1 cellular context compared by ENCODE assay signal in the genomic region with DNA sequence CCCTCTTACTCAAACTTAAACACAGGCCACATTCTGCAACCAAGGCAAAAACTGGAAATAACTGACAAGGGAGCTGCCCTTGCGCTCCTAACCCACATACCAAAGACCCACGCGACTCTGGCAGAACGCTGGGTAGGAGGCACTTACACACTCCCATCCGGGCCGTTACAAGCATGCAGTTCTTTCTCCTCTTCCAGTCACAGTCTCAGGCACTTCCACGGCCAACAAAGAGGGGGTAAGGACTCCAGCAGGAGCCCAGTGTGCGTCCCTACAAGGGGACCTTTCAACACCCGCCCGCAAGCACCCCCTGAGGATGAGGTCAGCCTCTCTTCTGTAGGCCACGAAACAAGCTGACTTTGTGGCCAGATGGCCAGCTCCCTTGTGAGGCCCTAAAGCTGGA.
TF ChIP-seq lines count a peak whose summit lies in the region.

No MANE protein-coding gene starts in this region.

TF ChIP-seq in GM23338, 12 proteins besides CTCF, POLR2A, EP300 and RAD21 (continued from another document):
- TF ChIP-seq, protein P1, sequence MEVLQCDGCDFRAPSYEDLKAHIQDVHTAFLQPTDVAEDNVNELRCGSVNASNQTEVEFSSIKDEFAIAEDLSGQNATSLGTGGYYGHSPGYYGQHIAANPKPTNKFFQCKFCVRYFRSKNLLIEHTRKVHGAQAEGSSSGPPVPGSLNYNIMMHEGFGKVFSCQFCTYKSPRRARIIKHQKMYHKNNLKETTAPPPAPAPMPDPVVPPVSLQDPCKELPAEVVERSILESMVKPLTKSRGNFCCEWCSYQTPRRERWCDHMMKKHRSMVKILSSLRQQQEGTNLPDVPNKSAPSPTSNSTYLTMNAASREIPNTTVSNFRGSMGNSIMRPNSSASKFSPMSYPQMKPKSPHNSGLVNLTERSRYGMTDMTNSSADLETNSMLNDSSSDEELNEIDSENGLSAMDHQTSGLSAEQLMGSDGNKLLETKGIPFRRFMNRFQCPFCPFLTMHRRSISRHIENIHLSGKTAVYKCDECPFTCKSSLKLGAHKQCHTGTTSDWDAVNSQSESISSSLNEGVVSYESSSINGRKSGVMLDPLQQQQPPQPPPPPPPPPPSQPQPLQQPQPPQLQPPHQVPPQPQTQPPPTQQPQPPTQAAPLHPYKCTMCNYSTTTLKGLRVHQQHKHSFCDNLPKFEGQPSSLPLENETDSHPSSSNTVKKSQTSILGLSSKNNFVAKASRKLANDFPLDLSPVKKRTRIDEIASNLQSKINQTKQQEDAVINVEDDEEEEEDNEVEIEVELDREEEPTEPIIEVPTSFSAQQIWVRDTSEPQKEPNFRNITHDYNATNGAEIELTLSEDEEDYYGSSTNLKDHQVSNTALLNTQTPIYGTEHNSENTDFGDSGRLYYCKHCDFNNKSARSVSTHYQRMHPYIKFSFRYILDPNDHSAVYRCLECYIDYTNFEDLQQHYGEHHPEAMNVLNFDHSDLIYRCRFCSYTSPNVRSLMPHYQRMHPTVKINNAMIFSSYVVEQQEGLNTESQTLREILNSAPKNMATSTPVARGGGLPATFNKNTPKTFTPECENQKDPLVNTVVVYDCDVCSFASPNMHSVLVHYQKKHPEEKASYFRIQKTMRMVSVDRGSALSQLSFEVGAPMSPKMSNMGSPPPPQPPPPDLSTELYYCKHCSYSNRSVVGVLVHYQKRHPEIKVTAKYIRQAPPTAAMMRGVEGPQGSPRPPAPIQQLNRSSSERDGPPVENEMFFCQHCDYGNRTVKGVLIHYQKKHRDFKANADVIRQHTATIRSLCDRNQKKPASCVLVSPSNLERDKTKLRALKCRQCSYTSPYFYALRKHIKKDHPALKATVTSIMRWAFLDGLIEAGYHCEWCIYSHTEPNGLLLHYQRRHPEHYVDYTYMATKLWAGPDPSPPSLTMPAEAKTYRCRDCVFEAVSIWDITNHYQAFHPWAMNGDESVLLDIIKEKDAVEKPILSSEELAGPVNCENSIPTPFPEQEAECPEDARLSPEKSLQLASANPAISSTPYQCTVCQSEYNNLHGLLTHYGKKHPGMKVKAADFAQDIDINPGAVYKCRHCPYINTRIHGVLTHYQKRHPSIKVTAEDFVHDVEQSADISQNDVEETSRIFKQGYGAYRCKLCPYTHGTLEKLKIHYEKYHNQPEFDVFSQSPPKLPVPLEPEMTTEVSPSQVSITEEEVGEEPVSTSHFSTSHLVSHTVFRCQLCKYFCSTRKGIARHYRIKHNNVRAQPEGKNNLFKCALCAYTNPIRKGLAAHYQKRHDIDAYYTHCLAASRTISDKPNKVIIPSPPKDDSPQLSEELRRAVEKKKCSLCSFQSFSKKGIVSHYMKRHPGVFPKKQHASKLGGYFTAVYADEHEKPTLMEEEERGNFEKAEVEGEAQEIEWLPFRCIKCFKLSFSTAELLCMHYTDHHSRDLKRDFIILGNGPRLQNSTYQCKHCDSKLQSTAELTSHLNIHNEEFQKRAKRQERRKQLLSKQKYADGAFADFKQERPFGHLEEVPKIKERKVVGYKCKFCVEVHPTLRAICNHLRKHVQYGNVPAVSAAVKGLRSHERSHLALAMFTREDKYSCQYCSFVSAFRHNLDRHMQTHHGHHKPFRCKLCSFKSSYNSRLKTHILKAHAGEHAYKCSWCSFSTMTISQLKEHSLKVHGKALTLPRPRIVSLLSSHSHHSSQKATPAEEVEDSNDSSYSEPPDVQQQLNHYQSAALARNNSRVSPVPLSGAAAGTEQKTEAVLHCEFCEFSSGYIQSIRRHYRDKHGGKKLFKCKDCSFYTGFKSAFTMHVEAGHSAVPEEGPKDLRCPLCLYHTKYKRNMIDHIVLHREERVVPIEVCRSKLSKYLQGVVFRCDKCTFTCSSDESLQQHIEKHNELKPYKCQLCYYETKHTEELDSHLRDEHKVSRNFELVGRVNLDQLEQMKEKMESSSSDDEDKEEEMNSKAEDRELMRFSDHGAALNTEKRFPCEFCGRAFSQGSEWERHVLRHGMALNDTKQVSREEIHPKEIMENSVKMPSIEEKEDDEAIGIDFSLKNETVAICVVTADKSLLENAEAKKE (CRISPR knock-in tag; IDR thresholded peaks at IDR 0.05): no peak
- TF ChIP-seq ZNF331 (CRISPR knock-in tag; IDR thresholded peaks at IDR 0.05; ENCODE audit: low read depth) (no peak), EZH2phosphoT487 (IDR thresholded peaks at IDR 0.05; ENCODE audit: unreplicated experiment) (no peak), POLR2AphosphoS5 (IDR thresholded peaks at IDR 0.05; ENCODE audit: low read depth) (no peak), CREB1 (CRISPR knock-in tag; IDR thresholded peaks at IDR 0.05; ENCODE audit: low read depth) (no peak), JUNB (IDR thresholded peaks at IDR 0.05; ENCODE audit: unreplicated experiment) (no peak), EZH2 (IDR thresholded peaks at IDR 0.05; ENCODE audit: low read depth, unreplicated experiment) (no peak)
- TF ChIP-seq, protein P2, sequence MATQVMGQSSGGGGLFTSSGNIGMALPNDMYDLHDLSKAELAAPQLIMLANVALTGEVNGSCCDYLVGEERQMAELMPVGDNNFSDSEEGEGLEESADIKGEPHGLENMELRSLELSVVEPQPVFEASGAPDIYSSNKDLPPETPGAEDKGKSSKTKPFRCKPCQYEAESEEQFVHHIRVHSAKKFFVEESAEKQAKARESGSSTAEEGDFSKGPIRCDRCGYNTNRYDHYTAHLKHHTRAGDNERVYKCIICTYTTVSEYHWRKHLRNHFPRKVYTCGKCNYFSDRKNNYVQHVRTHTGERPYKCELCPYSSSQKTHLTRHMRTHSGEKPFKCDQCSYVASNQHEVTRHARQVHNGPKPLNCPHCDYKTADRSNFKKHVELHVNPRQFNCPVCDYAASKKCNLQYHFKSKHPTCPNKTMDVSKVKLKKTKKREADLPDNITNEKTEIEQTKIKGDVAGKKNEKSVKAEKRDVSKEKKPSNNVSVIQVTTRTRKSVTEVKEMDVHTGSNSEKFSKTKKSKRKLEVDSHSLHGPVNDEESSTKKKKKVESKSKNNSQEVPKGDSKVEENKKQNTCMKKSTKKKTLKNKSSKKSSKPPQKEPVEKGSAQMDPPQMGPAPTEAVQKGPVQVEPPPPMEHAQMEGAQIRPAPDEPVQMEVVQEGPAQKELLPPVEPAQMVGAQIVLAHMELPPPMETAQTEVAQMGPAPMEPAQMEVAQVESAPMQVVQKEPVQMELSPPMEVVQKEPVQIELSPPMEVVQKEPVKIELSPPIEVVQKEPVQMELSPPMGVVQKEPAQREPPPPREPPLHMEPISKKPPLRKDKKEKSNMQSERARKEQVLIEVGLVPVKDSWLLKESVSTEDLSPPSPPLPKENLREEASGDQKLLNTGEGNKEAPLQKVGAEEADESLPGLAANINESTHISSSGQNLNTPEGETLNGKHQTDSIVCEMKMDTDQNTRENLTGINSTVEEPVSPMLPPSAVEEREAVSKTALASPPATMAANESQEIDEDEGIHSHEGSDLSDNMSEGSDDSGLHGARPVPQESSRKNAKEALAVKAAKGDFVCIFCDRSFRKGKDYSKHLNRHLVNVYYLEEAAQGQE (IDR thresholded peaks at IDR 0.05; ENCODE audit: unreplicated experiment): no peak
